ENCODE assay signal across 8 cellular contexts in genomic region chr5:150000261-150000989, GRCh38. TPM values are rescaled to one million over a fixed set of nuclear protein-coding genes. Genes with fewer than 3 reads are reported as not detected.
DNase-seq lines count a peak whose midpoint lies in the region; ATAC-seq and TF ChIP-seq lines count a peak whose summit lies in the region.

HMGXB3 (plus strand) TSS chr5:150000739; CDS start chr5:150004853, 4,114 bp downstream.
TIGD6 (minus strand) TSS chr5:150000654; CDS start chr5:149996348, 4,306 bp downstream.

- H3K4me1 ChIP-seq in ovary (ENCODE audit: insufficient read depth) (peaks cover 4% of the 10 kb centered on the region), thyroid gland (peaks cover 21 to 25% of the 10 kb centered on the region in 2 donors)

- no peaks in the 10 kb centered on the region for H3K9me3 Mint-ChIP-seq in activated naive CD8-positive, alpha-beta T cell treated with anti-CD3 and anti-CD28 coated beads for 36 hours

- ATAC-seq in HG02623 (IDR thresholded peaks at IDR 0.05; ENCODE audit: unreplicated experiment) (peak; percentile 85), SK-N-SH treated with all-trans-retinoic acid at 6 μM for 48 hours (peak; percentile 92), Right ventricle myocardium inferior (peak; percentile 97)

- 0 to 2% (median 0%) methylated on average over 59 to 72 of the region's 72 CpGs for WGBS in ovary, 3 donors
- WGBS in thyroid gland, 2 donors = 0 to 3% methylated on average over 6 to 39 of the region's 72 CpGs

- H3K36me3 ChIP-seq in ovary (no peaks in the 10 kb centered on the region), thyroid gland (no peaks in the 10 kb centered on the region)

- peak within 1 kb of the TSS; percentile 96 for H3K27ac Mint-ChIP-seq in activated naive CD8-positive, alpha-beta T cell treated with anti-CD3 and anti-CD28 coated beads for 36 hours

- peaks cover 34% of the 10 kb centered on the region for H3K4me1 Mint-ChIP-seq in activated naive CD8-positive, alpha-beta T cell treated with anti-CD3 and anti-CD28 coated beads for 36 hours

- H3K9me3 ChIP-seq in ovary (no peaks in the 10 kb centered on the region), thyroid gland (no peaks in the 10 kb centered on the region)

- peak within 1 kb of the TSS; percentile 81 to 86 for H3K27ac ChIP-seq in ovary
- peak within 1 kb of the TSS; percentile 79 to 95 (median 88) for H3K27ac ChIP-seq in thyroid gland

- H3K27me3 Mint-ChIP-seq in activated naive CD8-positive, alpha-beta T cell treated with anti-CD3 and anti-CD28 coated beads for 36 hours = no peaks in the 10 kb centered on the region

- DNase-seq in NCI-H1092 treated with DMSO at 0.1 percent for 48 hours (lab: John Stamatoyannopoulos, UW) (peak; percentile 75), Right ventricle myocardium inferior (ENCODE audit: missing footprints) (peak; percentile 94), ovary (peak; percentile 91 to 96 (median 92)), thyroid gland (peak; percentile 94)
- DNase-seq in activated naive CD8-positive, alpha-beta T cell treated with anti-CD3 and anti-CD28 coated beads for 36 hours = peak; percentile 94

- TF ChIP-seq CTCF in ovary (IDR thresholded peaks at IDR 0.05) (peak in 1 of 3 donors; percentile 15), thyroid gland (IDR thresholded peaks at IDR 0.05) (no peak)

- peaks cover 22% of the 10 kb centered on the region for H3K36me3 Mint-ChIP-seq in activated naive CD8-positive, alpha-beta T cell treated with anti-CD3 and anti-CD28 coated beads for 36 hours

- TF ChIP-seq POLR2A in GM10847 (IDR thresholded peaks at IDR 0.05; ENCODE audit: extremely low read depth, insufficient read length) (peak; percentile 92), ovary (IDR thresholded peaks at IDR 0.05) (peak; percentile 67), thyroid gland (IDR thresholded peaks at IDR 0.05) (peak in 1 of 2 donors; percentile 85)

- H3K27me3 ChIP-seq in ovary = no peaks in the 10 kb centered on the region
- H3K27me3 ChIP-seq in thyroid gland = no peaks in the 10 kb centered on the region

- peak within 1 kb of the TSS; percentile 83 for H3K4me3 Mint-ChIP-seq in activated naive CD8-positive, alpha-beta T cell treated with anti-CD3 and anti-CD28 coated beads for 36 hours

- TF ChIP-seq EP300 in ovary (IDR thresholded peaks at IDR 0.05) = no peak

- H3K4me3 ChIP-seq in ovary (peak within 1 kb of the TSS; percentile 99), thyroid gland (replicated peaks in 1 of 3) (peak within 1 kb of the TSS; percentile 68 to 97 (median 90))

- intact Hi-C loops in Right ventricle myocardium inferior (cut with DNase I) (no loop called here), ovary (cut with DNase I) (loop anchor here in 1 of 4 donors (10.0 kb wide), 1 partner anchor 214 kb away; no protein-coding TSS in a partner anchor), thyroid gland (cut with DNase I) (no loop called here)

TF ChIP-seq in SK-N-SH treated with all-trans-retinoic acid at 6 μM for 48 hours, 23 proteins besides CTCF, POLR2A, EP300 and RAD21:
- TF ChIP-seq BACH2 (CRISPR knock-in tag; IDR thresholded peaks at IDR 0.05; ENCODE audit: borderline replicate concordance) = no peak
- TF ChIP-seq ZNF8 (CRISPR knock-in tag; IDR thresholded peaks at IDR 0.05) = no peak
- peak; percentile 53; the same call in 1 of the 2 replicates for TF ChIP-seq ZFP3 (CRISPR knock-in tag; IDR thresholded peaks at IDR 0.05)

RNA-seq across cellular contexts. Expression of gene HMGXB3, which starts in this region (rescaled TPM):
- total RNA-seq in activated naive CD8-positive, alpha-beta T cell treated with anti-CD3 and anti-CD28 coated beads for 36 hours = 10 to 100 TPM; 36.7 to 38.3 TPM
- total RNA-seq in Right ventricle myocardium inferior = 14.6 TPM
- total RNA-seq in ovary = 10 to 100 TPM; 24.3 to 32.1 (median 28.1) TPM
- 10 to 100 TPM; 14.1 to 30.4 TPM for polyA plus RNA-seq in ovary
- total RNA-seq in thyroid gland = 10 to 100 TPM; 35.5 to 70.2 (median 41.1) TPM

RNA-seq across cellular contexts. Expression of gene TIGD6, which starts in this region (rescaled TPM):
- 1 to 10 TPM; 1.7 to 1.9 TPM for total RNA-seq in activated naive CD8-positive, alpha-beta T cell treated with anti-CD3 and anti-CD28 coated beads for 36 hours
- 2.4 TPM for total RNA-seq in Right ventricle myocardium inferior
- total RNA-seq in ovary = 1 to 10 TPM; 2.0 to 6.1 (median 5.5) TPM
- 1 to 10 TPM; 4.2 to 7.6 TPM for polyA plus RNA-seq in ovary
- total RNA-seq in thyroid gland = 1 to 10 TPM; 6.4 to 7.9 (median 6.7) TPM

Comparison
In these comparisons a context has a peak if more than half of its experiments do, and no peak if none do; other contexts are left out.
1. Peak in every context shown above with its lines: DNase-seq, ATAC-seq, H3K4me3 ChIP-seq and H3K27ac ChIP-seq.